In genomic region chr16:10022098-10022497, GRCh38 we compare ENCODE assay signal across 35 cellular contexts.
"Had no signal": no experiment of that assay in that cellular context is flagged by ENCODE, and none has a peak within 500 bp of the region (broad histone marks: within the 10 kb centered on the region; RNA-seq: fewer than 3 reads in every experiment).

No MANE protein-coding gene starts in this region.

- DNase-seq: Karpas-422, Kasumi-1, MG63, MM.1S, MV-4-11, NCI-H1048, NCI-H1092, NCI-H1092 treated with DMSO at 0.1 percent for 48 hours, NCI-H1105, NCI-H1105 treated with DMSO at 0.1 percent for 48 hours, NCI-H1417, NCI-H1417 treated with DMSO at 0.1 percent for 48 hours, NCI-H1436, NCI-H1436 treated with DMSO at 0.1 percent for 48 hours, NCI-H146, NCI-H1694, NCI-H1694 treated with DMSO at 0.1 percent for 48 hours, NCI-H187, NCI-H187 treated with DMSO at 0.1 percent for 48 hours, NCI-H1930, NCI-H2029, NCI-H2029 treated with DMSO at 0.1 percent for 48 hours, NCI-H2081, NCI-H2081 treated with DMSO at 0.1 percent for 48 hours, NCI-H2107, NCI-H2171, NCI-H2171 treated with DMSO at 0.1 percent for 48 hours, NCI-H2227 treated with DMSO at 0.1 percent for 48 hours, NCI-H226, NCI-H345, NCI-H446, NCI-H446 treated with DMSO at 0.1 percent for 48 hours, NCI-H510A, NCI-H510A treated with DMSO at 0.1 percent for 48 hours had no signal

- H3K36me3 ChIP-seq: MG63 had no signal

- H3K4me3 ChIP-seq: MG63 had no signal

- H3K4me2 ChIP-seq: KMS-11 had no signal

- H3K9ac ChIP-seq: KMS-11 had no signal

- H3K9me3 ChIP-seq: MG63 had no signal

- H3K27ac ChIP-seq: KMS-11 had no signal
